ENCODE assay signal across 8 cellular contexts in the genomic region with DNA sequence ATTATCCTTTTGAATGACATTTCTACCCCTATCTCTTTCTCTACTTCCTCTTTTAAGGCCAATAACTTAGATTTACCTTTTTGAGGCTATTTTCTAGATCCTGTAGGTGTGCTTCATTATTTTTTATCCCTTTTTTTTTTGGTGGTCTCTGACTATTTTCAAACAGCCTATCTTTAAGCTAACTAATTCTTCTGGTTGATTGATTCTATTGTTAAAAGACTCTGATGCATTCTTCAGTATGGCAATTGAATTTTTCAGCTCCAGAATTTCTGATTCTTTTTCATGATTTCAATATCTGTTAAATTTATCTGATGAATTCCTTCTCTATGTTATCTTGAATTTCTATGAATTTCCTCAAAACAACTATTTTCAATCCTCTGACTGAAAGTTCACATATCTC. TPM values are rescaled to one million over a fixed set of nuclear protein-coding genes. Genes with fewer than 3 reads are reported as not detected.
"Had no signal": no experiment of that assay in that cellular context is flagged by ENCODE, and none has a peak within 500 bp of the region (broad histone marks: within the 10 kb centered on the region; RNA-seq: fewer than 3 reads in every experiment).

No MANE protein-coding gene starts in this region.

- H3K9me3 ChIP-seq: HAP-1 had no signal

- H3K36me3 ChIP-seq: HAP-1 had no signal

- H3K27ac ChIP-seq: GM23248 had no signal

- DNase-seq: GM23248, GOT3, H7, IMR-90, KBM-7 had no signal

- H3K4me1 ChIP-seq: HAP-1 had no signal

- H3K9ac ChIP-seq: GM23248 had no signal

- H3K4me3 ChIP-seq: GM23248, HAP-1 had no signal

RNA-seq across cellular contexts. Expression of a gene that starts 7.4 kb away (rescaled TPM):
- total RNA-seq: GM23248, H4, H7, HT-29, IMR-90 had no signal
- polyA plus RNA-seq: GM23248, IMR-90 had no signal

RNA-seq across cellular contexts. Expression of a gene that starts 36.4 kb away (rescaled TPM):
- total RNA-seq: GM23248, H7, HT-29, IMR-90 had no signal
- polyA plus RNA-seq: GM23248, IMR-90 had no signal
